Comparison of ENCODE assay signal across 3 cellular contexts in genomic region chr16:8377864-8378263, GRCh38.
"Had no signal": no experiment of that assay in that cellular context is flagged by ENCODE, and none has a peak within 500 bp of the region (broad histone marks: within the 10 kb centered on the region; RNA-seq: fewer than 3 reads in every experiment).

No MANE protein-coding gene starts in this region.

- H3K4me3 ChIP-seq: GM12878 had no signal

- DNase-seq: GDM1, GF-D8 had no signal

- ATAC-seq: GM12878 had no signal
